12 cellular contexts compared by ENCODE assay signal in genomic region chr1:172934417-172934762, GRCh38.
DNase-seq lines count a peak whose midpoint lies in the region; ATAC-seq and TF ChIP-seq lines count a peak whose summit lies in the region.
"Had no signal": no experiment of that assay in that cellular context is flagged by ENCODE, and none has a peak within 500 bp of the region (broad histone marks: within the 10 kb centered on the region; RNA-seq: fewer than 3 reads in every experiment).

No MANE protein-coding gene starts in this region.

- H3K27ac Mint-ChIP-seq in activated T-cell treated with anti-CD3 and anti-CD28 coated beads, Interleukin-2, amount 50 U/mL, for 24 hours: peak overlapping the region; percentile 77
- H3K27ac Mint-ChIP-seq: activated CD4-positive, alpha-beta T cell treated with anti-CD3 and anti-CD28 coated beads for 36 hours had no signal

- H3K27me3 Mint-ChIP-seq in activated T-cell treated with anti-CD3 and anti-CD28 coated beads, Interleukin-2, amount 50 U/mL, for 24 hours: no peaks in the 10 kb centered on the region
- H3K27me3 Mint-ChIP-seq: naive B cell had no signal

- H2BK15ac ChIP-seq in mesenchymal stem cell (ENCODE audit: low read depth, poor library complexity, severe bottlenecking): no peak overlapping the region

- TF ChIP-seq CTCF in ascending aorta (IDR thresholded peaks at IDR 0.05): no peak
- no peak for TF ChIP-seq CTCF in thyroid gland (IDR thresholded peaks at IDR 0.05)

- 1% methylated on average over 4 of the region's 4 CpGs for WGBS in mesenchymal stem cell
- WGBS in thyroid gland, 2 donors: 77 to 88% methylated on average over 4 of the region's 4 CpGs

- TF ChIP-seq POLR2A in thyroid gland (IDR thresholded peaks at IDR 0.05): no peak

- peak overlapping the region in 1 of 2 experiments; percentile 20 for H3K4ac ChIP-seq in mesenchymal stem cell (ENCODE audit: low read depth in 1 of 2, low read length in 2 of 2)

- no peaks in the 10 kb centered on the region for H3K27me3 ChIP-seq in ascending aorta
- H3K27me3 ChIP-seq in mesenchymal stem cell (ENCODE audit: control insufficient read depth in 1 of 2, insufficient read depth in 1 of 2, low read length in 2 of 2): no peaks in the 10 kb centered on the region
- H3K27me3 ChIP-seq in thyroid gland: no peaks in the 10 kb centered on the region
- H3K27me3 ChIP-seq: testis had no signal

- no peak overlapping the region for H3K18ac ChIP-seq in mesenchymal stem cell (ENCODE audit: low read depth in 1 of 2, low read length in 2 of 2)

- no peaks in the 10 kb centered on the region for H3K9me3 Mint-ChIP-seq in activated T-cell treated with anti-CD3 and anti-CD28 coated beads, Interleukin-2, amount 50 U/mL, for 24 hours

- no peak overlapping the region for H3K14ac ChIP-seq in mesenchymal stem cell (ENCODE audit: low read length in 2 of 2)

- no peak overlapping the region for H4K8ac ChIP-seq in mesenchymal stem cell (ENCODE audit: low read length)

- H3K9me3 ChIP-seq in ascending aorta (no peaks in the 10 kb centered on the region), mesenchymal stem cell (ENCODE audit: control insufficient read depth, low read length) (no peaks in the 10 kb centered on the region), thyroid gland (no peaks in the 10 kb centered on the region)
- H3K9me3 ChIP-seq: testis had no signal

- H3K23ac ChIP-seq in mesenchymal stem cell (ENCODE audit: low read length in 2 of 2): no peak overlapping the region

- peaks cover 8% of the 10 kb centered on the region in 2 donors for H3K4me1 ChIP-seq in ascending aorta
- peaks cover 4% of the 10 kb centered on the region for H3K4me1 ChIP-seq in mesenchymal stem cell (ENCODE audit: control insufficient read depth, insufficient read depth, low read depth, low read length)
- H3K4me1 ChIP-seq in thyroid gland: peaks cover 0 to 2% of the 10 kb centered on the region in 2 donors
- H3K4me1 ChIP-seq: testis had no signal

- intact Hi-C loops in ascending aorta (cut with DNase I): loop anchor here (1.0 to 2.0 kb wide), 2 partner anchors 16 to 38 kb away; no protein-coding TSS in a partner anchor
- intact Hi-C loops in thyroid gland (cut with DNase I): no loop called here
- intact Hi-C loops in posterior vena cava (cut with DNase I): no loop called here

- DNase-seq in activated T-cell treated with anti-CD3 and anti-CD28 coated beads, Interleukin-2, amount 50 U/mL, for 24 hours: no peak
- DNase-seq in activated T-cell treated with anti-CD3 and anti-CD28 coated beads for 4 hours (no peak), ascending aorta (ENCODE audit: low spot score in 2 of 2) (no peak), mesenchymal stem cell (no peak), thyroid gland (no peak), DMS153 treated with DMSO at 0.1 percent for 48 hours (lab: John Stamatoyannopoulos, UW; ENCODE audit: unreplicated experiment) (no peak), posterior vena cava (ENCODE audit: low spot score) (no peak)
- DNase-seq: activated gamma-delta T cell, naive B cell, testis had no signal

- no peak overlapping the region for H4K91ac ChIP-seq in mesenchymal stem cell (ENCODE audit: low read length)

- H3K27ac ChIP-seq in ascending aorta (peak overlapping the region; percentile 74), mesenchymal stem cell (ENCODE audit: low read length, poor library complexity, severe bottlenecking) (peak overlapping the region; percentile 96), thyroid gland (peak overlapping the region in 2 of 3 donors; percentile 23 to 36)
- H3K27ac ChIP-seq: testis had no signal

- H3K9ac ChIP-seq in mesenchymal stem cell (ENCODE audit: low read length): peak overlapping the region; percentile 57

- H3K36me3 Mint-ChIP-seq in activated T-cell treated with anti-CD3 and anti-CD28 coated beads, Interleukin-2, amount 50 U/mL, for 24 hours (ENCODE audit: low read depth): no peaks in the 10 kb centered on the region

- H3K4me3 ChIP-seq in ascending aorta: no peak overlapping the region
- no peak overlapping the region for H3K4me3 ChIP-seq in mesenchymal stem cell (ENCODE audit: insufficient read depth in 1 of 2, low read depth in 1 of 2, low read length in 2 of 2)
- H3K4me3 ChIP-seq in thyroid gland (replicated peaks in 1 of 3): no peak overlapping the region
- H3K4me3 ChIP-seq: testis had no signal

- no peak overlapping the region for H2BK120ac ChIP-seq in mesenchymal stem cell (ENCODE audit: low read depth, low read length)

- H3K36me3 ChIP-seq in ascending aorta (no peaks in the 10 kb centered on the region), mesenchymal stem cell (ENCODE audit: control insufficient read depth in 1 of 2, insufficient read depth in 2 of 2, low read depth in 1 of 2, low read length in 2 of 2) (no peaks in the 10 kb centered on the region), thyroid gland (no peaks in the 10 kb centered on the region)

- H3K4me1 Mint-ChIP-seq in activated T-cell treated with anti-CD3 and anti-CD28 coated beads, Interleukin-2, amount 50 U/mL, for 24 hours (ENCODE audit: low read depth): peaks cover 19% of the 10 kb centered on the region

- no peak overlapping the region for H3K4me3 Mint-ChIP-seq in activated T-cell treated with anti-CD3 and anti-CD28 coated beads, Interleukin-2, amount 50 U/mL, for 24 hours
- H3K4me3 Mint-ChIP-seq: activated CD4-positive, alpha-beta T cell treated with anti-CD3 and anti-CD28 coated beads for 36 hours; naive B cell had no signal

- no peak overlapping the region for H3K4me2 ChIP-seq in mesenchymal stem cell (ENCODE audit: low read length, poor library complexity, severe bottlenecking)

- ATAC-seq in HG02885 (IDR thresholded peaks at IDR 0.05; ENCODE audit: poor library complexity, unreplicated experiment): no peak

- no peaks in the 10 kb centered on the region for H3K79me1 ChIP-seq in mesenchymal stem cell (replicated peaks; ENCODE audit: low read length, poor library complexity, severe bottlenecking)

- H2BK5ac ChIP-seq in mesenchymal stem cell (ENCODE audit: low read depth, low read length, poor library complexity, severe bottlenecking): peak overlapping the region; percentile 36

- H2BK12ac ChIP-seq in mesenchymal stem cell (ENCODE audit: low read length in 2 of 2): no peak overlapping the region

- no peak overlapping the region for H2AK5ac ChIP-seq in mesenchymal stem cell (ENCODE audit: low read length, severe bottlenecking)

- H2AFZ ChIP-seq in mesenchymal stem cell (ENCODE audit: low read depth, low read length): no peak overlapping the region

Comparison
In these comparisons a context has a peak if more than half of its experiments do, and no peak if none do; other contexts are left out.
1. H3K27ac ChIP-seq: peak in every context shown above with its lines; median percentile 96 in mesenchymal stem cell; 74 in ascending aorta; 30 in thyroid gland.